Comparison of ENCODE assay signal across 26 cellular contexts in genomic region chr5:133519191-133519590, GRCh38.
"Had no signal": no experiment of that assay in that cellular context is flagged by ENCODE, and none has a peak within 500 bp of the region (broad histone marks: within the 10 kb centered on the region; RNA-seq: fewer than 3 reads in every experiment).

No MANE protein-coding gene starts in this region.

- H3K4me1 Mint-ChIP-seq: activated B cell treated with CpG ODN at 0.5 μM for 24 hours, natural killer cell had no signal

- H3K27me3 ChIP-seq: adrenal gland, ascending aorta, brain microvascular endothelial cell, colonic mucosa, ovary, thyroid gland had no signal

- H3K36me3 Mint-ChIP-seq: activated naive CD8-positive, alpha-beta T cell; mesothelial cell of epicardium; natural killer cell had no signal

- DNase-seq: activated B cell treated with CpG ODN at 0.5 μM for 24 hours; activated CD4-positive, alpha-beta T cell treated with anti-CD3 and anti-CD28 coated beads for 4 hours; activated CD4-positive, alpha-beta T cell treated with anti-CD3 and anti-CD28 coated beads, Interleukin-2, amount 50 U/mL, for 48 hours; activated CD8-positive, alpha-beta memory T cell treated with anti-CD3 and anti-CD28 coated beads, Interleukin-2, amount 50 U/mL, for 48 hours; activated naive CD4-positive, alpha-beta T cell; activated T-cell treated with anti-CD3 and anti-CD28 coated beads, Interleukin-2, amount 50 U/mL, for 4 hours; adrenal gland; brain microvascular endothelial cell; central memory CD4-positive, alpha-beta T cell; colonic mucosa; hypothalamus; left ventricle myocardium superior; mammary epithelial cell; natural killer cell; ovary; right cardiac atrium; stimulated activated CD4-positive, alpha-beta T cell treated with anti-CD3 and anti-CD28 coated beads, Interleukin-12 subunit alpha, Interleukin-12 subunit beta, amount 100 ng/mL, for 4 hours; substantia nigra; thyroid gland had no signal

- H3K9me3 Mint-ChIP-seq: activated B cell treated with CpG ODN at 0.5 μM for 24 hours; activated T-cell treated with anti-CD3 and anti-CD28 coated beads, Interleukin-2, amount 50 U/mL, for 4 hours; activated T-helper 2 cell treated with anti-CD3 and anti-CD28 coated beads, Interferon-gamma antibody, Interleukin-2, Interleukin-4, amounts not matched to agents 10 μg/mL and 5 μg/mL and 100 μg/mL, durations not matched to agents 14 hours and 24 hours and 36 hours; mesothelial cell of epicardium; natural killer cell; stimulated activated naive CD8-positive, alpha-beta T cell treated with anti-CD3 and anti-CD28 coated beads, Interleukin-15, Interleukin-2, amounts not matched to agents 100 ng/mL and 50 ng/mL, for 24 hours had no signal

- H3K27ac Mint-ChIP-seq: activated B cell treated with CpG ODN at 0.5 μM for 24 hours; activated naive CD8-positive, alpha-beta T cell; activated T-helper 2 cell treated with anti-CD3 and anti-CD28 coated beads, Interferon-gamma antibody, Interleukin-2, Interleukin-4, amounts not matched to agents 10 μg/mL and 5 μg/mL and 100 μg/mL, durations not matched to agents 14 hours and 24 hours and 36 hours; mesothelial cell of epicardium; natural killer cell; stimulated activated naive CD8-positive, alpha-beta T cell treated with anti-CD3 and anti-CD28 coated beads, Interleukin-15, Interleukin-2, amounts not matched to agents 100 ng/mL and 50 ng/mL, for 24 hours had no signal

- H3K4me3 ChIP-seq: adrenal gland, ascending aorta, colonic mucosa, dorsolateral prefrontal cortex, gastroesophageal sphincter, ovary, thyroid gland had no signal

- H3K9me3 ChIP-seq: adrenal gland, ascending aorta, colonic mucosa, gastroesophageal sphincter, ovary, thyroid gland had no signal

- H3K27ac ChIP-seq: adrenal gland, ascending aorta, brain microvascular endothelial cell, colonic mucosa, dorsolateral prefrontal cortex, gastroesophageal sphincter, ovary, thyroid gland had no signal

- H3K4me1 ChIP-seq: adrenal gland, ascending aorta, colonic mucosa, gastroesophageal sphincter, thyroid gland had no signal

- H3K36me3 ChIP-seq: adrenal gland, ascending aorta, brain microvascular endothelial cell, colonic mucosa, gastroesophageal sphincter, ovary, thyroid gland had no signal

- H3K4me3 Mint-ChIP-seq: activated B cell treated with CpG ODN at 0.5 μM for 24 hours; activated naive CD8-positive, alpha-beta T cell; activated T-cell treated with anti-CD3 and anti-CD28 coated beads, Interleukin-2, amount 50 U/mL, for 4 hours; mesothelial cell of epicardium; natural killer cell; stimulated activated naive CD8-positive, alpha-beta T cell treated with anti-CD3 and anti-CD28 coated beads, Interleukin-15, Interleukin-2, amounts not matched to agents 100 ng/mL and 50 ng/mL, for 24 hours had no signal

- ATAC-seq: activated T-cell treated with anti-CD3 and anti-CD28 coated beads, Interleukin-2, amount 50 U/mL, for 4 hours; gastroesophageal sphincter; left ventricle myocardium superior; natural killer cell; right cardiac atrium had no signal
